In genomic region chrX:17718649-17719165, GRCh38 we compare ENCODE assay signal across 28 cellular contexts. TPM values are rescaled to one million over a fixed set of nuclear protein-coding genes. Genes with fewer than 3 reads are reported as not detected.
DNase-seq lines count a peak whose midpoint lies in the region; ATAC-seq, FAIRE-seq and TF ChIP-seq lines count a peak whose summit lies in the region.
"Had no signal": no experiment of that assay in that cellular context is flagged by ENCODE, and none has a peak within 500 bp of the region (broad histone marks: within the 10 kb centered on the region; RNA-seq: fewer than 3 reads in every experiment).

No MANE protein-coding gene starts in this region.

- peaks cover 50% of the 10 kb centered on the region for H3K27me3 Mint-ChIP-seq in WTC11 (ENCODE audit: low read depth)
- H3K27me3 Mint-ChIP-seq in natural killer cell (ENCODE audit: low read depth in 2 of 2), result peaks cover 12 to 36% of the 10 kb centered on the region in 2 donors
- H3K27me3 Mint-ChIP-seq: CD4-positive, alpha-beta memory T cell had no signal

- no peaks in the 10 kb centered on the region for H3K27me3 ChIP-seq in HepG2 (ENCODE audit: control insufficient read depth in 1 of 2, insufficient read depth in 2 of 2, low read length in 2 of 2)
- H3K27me3 ChIP-seq in right lobe of liver, result no peaks in the 10 kb centered on the region
- H3K27me3 ChIP-seq in K562 (ENCODE audit: control insufficient read depth in 2 of 2, insufficient read depth in 2 of 2, low read length in 2 of 2), result no peaks in the 10 kb centered on the region
- H3K27me3 ChIP-seq: BE2C had no signal

- POLR2A ChIA-PET in HepG2 (lab: Yijun Ruan, JAX) (no interaction called here), WTC11 (lab: Charles Lee) (no interaction called here), K562 (lab: Yijun Ruan, JAX) (no interaction called here)

- BruUV-seq in HepG2 (replicated peaks; lab: Mats Ljungman, UMichigan) (no TSS peak), K562 (replicated peaks; lab: Mats Ljungman, UMichigan) (no TSS peak)

- DNase-seq in HepG2 (ENCODE audit: low spot score) (no peak), right lobe of liver (no peak), WTC11 (ENCODE audit: low spot score) (no peak), K562 (ENCODE audit: extremely low read depth in 1 of 4, low spot score in 3 of 4) (no peak), natural killer cell (no peak), RCC 7860 (ENCODE audit: low spot score) (no peak), NOMO-1 (lab: John Stamatoyannopoulos, UW; ENCODE audit: unreplicated experiment in 2 of 2) (no peak)
- DNase-seq: 8988T; ACHN; BE2C; C1 segment of cervical spinal cord; CD4-positive, alpha-beta memory T cell; CD4-positive, CD25-positive, alpha-beta regulatory T cell; CD8-positive, alpha-beta memory T cell; COR-L47; DMS 273 treated with DMSO at 0.1 percent for 48 hours; DMS153; DMS53; DMS79; DND-41; EL; GDM1 had no signal

- H3K36me3 Mint-ChIP-seq in WTC11 (no peaks in the 10 kb centered on the region), natural killer cell (no peaks in the 10 kb centered on the region)
- H3K36me3 Mint-ChIP-seq: CD4-positive, alpha-beta memory T cell; CD4-positive, CD25-positive, alpha-beta regulatory T cell; CD8-positive, alpha-beta memory T cell had no signal

- H3K9me3 Mint-ChIP-seq in WTC11 (no peaks in the 10 kb centered on the region), natural killer cell (peaks cover 0 to 2% of the 10 kb centered on the region in 2 donors)
- H3K9me3 Mint-ChIP-seq: CD4-positive, alpha-beta memory T cell; CD8-positive, alpha-beta memory T cell had no signal

- TF ChIP-seq CTCF in HepG2 (CRISPR knock-in tag; IDR thresholded peaks at IDR 0.05) (no peak), right lobe of liver (IDR thresholded peaks at IDR 0.05) (no peak), WTC11 (IDR thresholded peaks at IDR 0.05) (no peak), K562 (IDR thresholded peaks at IDR 0.05 in 2 of 3, conservative IDR thresholded peaks at IDR 0.05 in 1 of 3; ENCODE audit: insufficient read depth in 2 of 3, low read depth in 1 of 3, low read length in 3 of 3) (no peak), natural killer cell (IDR thresholded peaks at IDR 0.05) (no peak)

- in situ Hi-C loops in HepG2 (cut with HindIII; ENCODE audit: extremely low pct_ligation_motif_present, low pct_unique_long_range_greater_than_20kb), result no loop called here
- in situ Hi-C loops in K562 (cut with MboI), result loop anchor here (10.0 kb wide), 1 partner anchor 1144 kb away; no protein-coding TSS in a partner anchor

- H3K27ac Mint-ChIP-seq in WTC11 (no peak overlapping the region), natural killer cell (no peak overlapping the region)
- H3K27ac Mint-ChIP-seq: CD4-positive, alpha-beta memory T cell; CD4-positive, CD25-positive, alpha-beta regulatory T cell had no signal

- H3K4me3 Mint-ChIP-seq in WTC11 (no peak overlapping the region), natural killer cell (no peak overlapping the region)
- H3K4me3 Mint-ChIP-seq: CD14-positive monocyte; CD4-positive, alpha-beta memory T cell; CD4-positive, CD25-positive, alpha-beta regulatory T cell; CD8-positive, alpha-beta memory T cell had no signal

- H3K4me1 ChIP-seq in HepG2 (ENCODE audit: insufficient read depth, low read length), result no peaks in the 10 kb centered on the region
- no peaks in the 10 kb centered on the region for H3K4me1 ChIP-seq in right lobe of liver
- H3K4me1 ChIP-seq in K562 (replicated peaks in 1 of 2; ENCODE audit: control insufficient read depth in 2 of 2, insufficient read depth in 2 of 2, low read length in 2 of 2), result no peaks in the 10 kb centered on the region
- H3K4me1 ChIP-seq: BE2C, BLaER1 had no signal

- H3K27ac ChIP-seq in HepG2 (ENCODE audit: extremely low read length, insufficient read depth, low read length) (no peak overlapping the region), right lobe of liver (no peak overlapping the region), K562 (ENCODE audit: extremely low read depth, low read depth, low read length) (no peak overlapping the region)
- H3K27ac ChIP-seq: BLaER1 had no signal

- no peak for TF ChIP-seq POLR2A in HepG2 (IDR thresholded peaks at IDR 0.05; ENCODE audit: insufficient read depth in 1 of 2, low read depth in 2 of 2, low read length in 2 of 2)
- TF ChIP-seq POLR2A in right lobe of liver (IDR thresholded peaks at IDR 0.05), result no peak
- no peak for TF ChIP-seq POLR2A in K562 (conservative IDR thresholded peaks at IDR 0.05)

- FAIRE-seq in HepG2 (lab: Jason Lieb, UNC) (no peak), K562 (lab: Jason Lieb, UNC) (no peak), RCC 7860 (lab: Jason Lieb, UNC) (no peak)
- FAIRE-seq: A204.1, GM12878, GM12892, GM18507 had no signal

- H3K9me3 ChIP-seq in HepG2 (ENCODE audit: low read length) (no peaks in the 10 kb centered on the region), right lobe of liver (no peaks in the 10 kb centered on the region), K562 (replicated peaks; ENCODE audit: control insufficient read depth, insufficient read depth, low read depth, low read length) (no peaks in the 10 kb centered on the region)
- H3K9me3 ChIP-seq: BE2C, BLaER1 had no signal

- H3K9ac ChIP-seq in HepG2 (ENCODE audit: insufficient read depth, low read depth, low read length) (no peak overlapping the region), K562 (ENCODE audit: insufficient read depth in 1 of 2, low read depth in 2 of 2, low read length in 2 of 2) (no peak overlapping the region)
- H3K9ac ChIP-seq: BLaER1 had no signal

- H2AFZ ChIP-seq in HepG2 (ENCODE audit: low read length) (no peak overlapping the region), K562 (ENCODE audit: low read depth, low read length) (no peak overlapping the region)

- H3K36me3 ChIP-seq in HepG2 (replicated peaks in 1 of 2; ENCODE audit: control insufficient read depth in 1 of 2, insufficient read depth in 2 of 2, low read length in 2 of 2), result no peaks in the 10 kb centered on the region
- no peaks in the 10 kb centered on the region for H3K36me3 ChIP-seq in right lobe of liver
- H3K36me3 ChIP-seq in K562 (ENCODE audit: control insufficient read depth, insufficient read depth, low read length), result no peaks in the 10 kb centered on the region
- H3K36me3 ChIP-seq: BE2C, BLaER1 had no signal

- CTCF ChIA-PET in HepG2 (lab: Yijun Ruan, JAX; ENCODE audit: low intra/inter-chr PET ratio, low total read pairs), result no interaction called here
- CTCF ChIA-PET in WTC11 (lab: Charles Lee), result no interaction called here
- CTCF ChIA-PET in K562 (lab: Yijun Ruan, JAX; ENCODE audit: low intra/inter-chr PET ratio), result no interaction called here

- H3K4me2 ChIP-seq in HepG2 (ENCODE audit: low read depth, low read length), result no peak overlapping the region
- H3K4me2 ChIP-seq in K562 (ENCODE audit: insufficient read depth, low read length), result no peak overlapping the region
- H3K4me2 ChIP-seq: BLaER1 had no signal

- TF ChIP-seq RAD21 in HepG2 (CRISPR knock-in tag; IDR thresholded peaks at IDR 0.05), result no peak
- TF ChIP-seq RAD21 in K562 (CRISPR knock-in tag; conservative IDR thresholded peaks at IDR 0.05 in 1 of 2, IDR thresholded peaks at IDR 0.05 in 1 of 2), result no peak

- H4K20me1 ChIP-seq in HepG2 (ENCODE audit: insufficient read depth, low read length) (no peaks in the 10 kb centered on the region), K562 (replicated peaks; ENCODE audit: control insufficient read depth, insufficient read depth, low read length) (no peaks in the 10 kb centered on the region)

- no peaks in the 10 kb centered on the region for H3K9me1 ChIP-seq in K562 (ENCODE audit: control insufficient read depth, insufficient read depth, low read length)

- ATAC-seq in HepG2 (no peak), right lobe of liver (no peak), WTC11 (no peak), K562 (no peak), natural killer cell (no peak)
- ATAC-seq: GM12878 had no signal

- H3K4me1 Mint-ChIP-seq in WTC11, result peaks cover 28% of the 10 kb centered on the region
- H3K4me1 Mint-ChIP-seq in natural killer cell, result no peaks in the 10 kb centered on the region
- H3K4me1 Mint-ChIP-seq: CD14-positive monocyte; CD4-positive, alpha-beta memory T cell; CD4-positive, CD25-positive, alpha-beta regulatory T cell; CD8-positive, alpha-beta memory T cell had no signal

- intact Hi-C loops in HepG2 (cut with micrococcal nuclease; ENCODE audit: unreplicated experiment), result no loop called here
- intact Hi-C loops in right lobe of liver (cut with DNase I), result no loop called here
- intact Hi-C loops in K562 (cut with micrococcal nuclease), result no loop called here
- intact Hi-C loops in natural killer cell (cut with micrococcal nuclease), result no loop called here

- no peaks in the 10 kb centered on the region for H3K79me2 ChIP-seq in HepG2 (ENCODE audit: insufficient read depth, low read length)
- H3K79me2 ChIP-seq in K562 (ENCODE audit: control insufficient read depth, insufficient read depth, low read length), result no peaks in the 10 kb centered on the region

- H3K4me3 ChIP-seq in HepG2 (replicated peaks in 1 of 3; ENCODE audit: insufficient read depth in 1 of 3, low read depth in 2 of 3, low read length in 3 of 3), result no peak overlapping the region
- H3K4me3 ChIP-seq in right lobe of liver, result no peak overlapping the region
- H3K4me3 ChIP-seq in K562, result no peak overlapping the region
- H3K4me3 ChIP-seq: BLaER1, GM12878 had no signal

- no peak for TF ChIP-seq EP300 in HepG2 (IDR thresholded peaks at IDR 0.05; ENCODE audit: low read depth in 2 of 2, low read length in 2 of 2)
- no peak for TF ChIP-seq EP300 in HepG2 (CRISPR knock-in tag; IDR thresholded peaks at IDR 0.05; ENCODE audit: borderline replicate concordance)
- TF ChIP-seq EP300 in K562 (IDR thresholded peaks at IDR 0.05; ENCODE audit: low read length), result no peak

RNA-seq across cellular contexts. Expression of gene SCML1, which starts 18.6 kb away (rescaled TPM):
- 24.2 and 29.0 TPM in 2 replicates for total RNA-seq in HepG2 (2016; rRNA removed; fragmentation: Illumina TruSeq; extraction: Trizol)
- 3.4 and 3.6 TPM in 2 replicates for total RNA-seq in HepG2 (2016; cell fraction: cytosol; rRNA removed; fragmentation: Illumina TruSeq; extraction: Trizol; ENCODE audit: low read depth)
- 25.6 and 30.1 TPM in 2 replicates for total RNA-seq in HepG2 (2016; cell fraction: insoluble cytoplasmic fraction; rRNA removed; fragmentation: Illumina TruSeq; extraction: Trizol)
- total RNA-seq in HepG2 (2016; cell fraction: membrane; rRNA removed; fragmentation: Illumina TruSeq; extraction: Trizol), result 15.1 and 16.1 TPM in 2 replicates
- 46.3 and 51.2 TPM in 2 replicates for total RNA-seq in HepG2 (2016; cell fraction: nucleus; rRNA removed; fragmentation: Illumina TruSeq; extraction: Trizol)
- 98.2 and 129 TPM in 2 replicates for polyA plus RNA-seq in HepG2 (2011; rRNA removed)
- polyA plus RNA-seq in HepG2 (2011; cell fraction: cytosol; rRNA removed), result 52.1 and 54.9 TPM in 2 replicates
- 132 and 134 TPM in 2 replicates for polyA plus RNA-seq in HepG2 (2011; cell fraction: nucleus; rRNA removed)
- polyA plus RNA-seq in HepG2 (2012), result 50.7 and 55.4 TPM in 2 replicates
- polyA plus RNA-seq in HepG2 (2016; cell fraction: cytosol; fragmentation: Illumina TruSeq; extraction: Trizol; ENCODE audit: low read depth), result 2.7 and 4.0 TPM in 2 replicates
- 41.9 and 45.6 TPM in 2 replicates for polyA plus RNA-seq in HepG2 (2016; cell fraction: insoluble cytoplasmic fraction; fragmentation: Illumina TruSeq; extraction: Trizol; ENCODE audit: low read depth)
- 14.3 and 15.0 TPM in 2 replicates for polyA plus RNA-seq in HepG2 (2016; cell fraction: membrane; fragmentation: Illumina TruSeq; extraction: Trizol; ENCODE audit: low read depth)
- polyA plus RNA-seq in HepG2 (2016; cell fraction: nucleus; fragmentation: Illumina TruSeq; extraction: Trizol; ENCODE audit: insufficient read depth, low read depth), result 122 and 131 TPM in 2 replicates
- polyA minus RNA-seq in HepG2 (2011; rRNA and poly(A)+ RNA removed; ENCODE audit: low replicate concordance), result 29.6 and 74.2 TPM in 2 replicates
- polyA minus RNA-seq in HepG2 (2011; cell fraction: cytosol; rRNA and poly(A)+ RNA removed), result 26.4 and 26.5 TPM in 2 replicates
- polyA minus RNA-seq in HepG2 (2011; cell fraction: nucleus; rRNA and poly(A)+ RNA removed), result 77.5 and 82.1 TPM in 2 replicates
- 10 to 100 TPM in 5 of 6 experiments, 1 to 10 TPM in 1; 7.0 to 15.2 (median 13.8) TPM for total RNA-seq in right lobe of liver
- 1.5 to 2.3 TPM (median 1.8 TPM) in 3 replicates for total RNA-seq in WTC11 (2021)
- not detected in 2 replicates for total RNA-seq in K562 (2011; cell fraction: chromatin; rRNA removed; ENCODE audit: low replicate concordance)
- not detected in 2 replicates for total RNA-seq in K562 (2011; cell fraction: nucleolus; rRNA removed)
- not detected in 2 replicates for total RNA-seq in K562 (2011; cell fraction: nucleoplasm; rRNA removed)
- not detected in 2 replicates for total RNA-seq in K562 (2014; rRNA removed)
- total RNA-seq in K562 (2014; rRNA removed; fragmentation: Illumina TruSeq; extraction: Trizol), result not detected in 2 replicates
- 0.04 TPM in 1 of 2 replicates, not detected in the other for total RNA-seq in K562 (2015; rRNA removed; fragmentation: Illumina TruSeq; extraction: Trizol)
- 0.07 TPM in 1 of 2 replicates, not detected in the other for total RNA-seq in K562 (2021)
- not detected in 2 replicates for polyA plus RNA-seq in K562 (2011; rRNA removed)
- polyA plus RNA-seq in K562 (2011; cell fraction: cytosol; rRNA removed), result not detected in 2 replicates
- polyA plus RNA-seq in K562 (2011; cell fraction: nucleus; rRNA removed), result not detected in 2 replicates
- polyA plus RNA-seq in K562 (2012), result not detected in 2 replicates
- 0.01 TPM in 1 of 2 replicates, not detected in the other for polyA plus RNA-seq in K562 (2014; fragmentation: Illumina TruSeq; extraction: Trizol)
- polyA plus RNA-seq in K562 (2014; fragmentation: Nextera tagmentation; extraction: Ambion mirVana), result under 1 TPM in 1 of 2 experiments, not detected in 1; 0.04 TPM
- not detected in 2 replicates for polyA plus RNA-seq in K562 (2014; rRNA removed)
- polyA minus RNA-seq in K562 (2011; rRNA and poly(A)+ RNA removed), result not detected in 2 replicates
- 0.46 TPM in 1 of 2 replicates, not detected in the other for polyA minus RNA-seq in K562 (2011; cell fraction: cytosol; rRNA and poly(A)+ RNA removed)
- not detected in 2 replicates for polyA minus RNA-seq in K562 (2011; cell fraction: nucleus; rRNA and poly(A)+ RNA removed)
- total RNA-seq in natural killer cell, result 1 to 10 TPM; 4.5 to 6.9 (median 4.6) TPM

Comparison
In these comparisons a context has a peak if more than half of its experiments do, and no peak if none do; other contexts are left out.
1. Of the 241 proteins assayed by ChIP-seq in both HepG2 and K562: peak only in HepG2: none; only in K562: none; in both: ZNF512; in neither: 240.